Comparison of ENCODE assay signal across 12 cellular contexts in genomic region chr2:8540552-8541055, GRCh38.
A peak's percentile ranks its signal among the peaks of the same experiment; 100 is the strongest.
DNase-seq lines count a peak whose midpoint lies in the region; ATAC-seq and TF ChIP-seq lines count a peak whose summit lies in the region.
"Had no signal": no experiment of that assay in that cellular context is flagged by ENCODE, and none has a peak within 500 bp of the region (broad histone marks: within the 10 kb centered on the region; RNA-seq: fewer than 3 reads in every experiment).

No MANE protein-coding gene starts in this region.

- intact Hi-C loops in left ventricle myocardium inferior (cut with micrococcal nuclease) (no loop called here), Right ventricle myocardium superior (cut with DNase I) (loop anchor here (10.0 kb wide), 1 partner anchor 74 kb away; no protein-coding TSS in a partner anchor), vagina (cut with DNase I) (no loop called here)

- no peak overlapping the region for H3K4me3 ChIP-seq in left ventricle myocardium inferior
- no peak overlapping the region for H3K4me3 ChIP-seq in vagina

- H3K27ac Mint-ChIP-seq in activated naive CD8-positive, alpha-beta T cell treated with anti-CD3 and anti-CD28 coated beads for 36 hours, result peak overlapping the region; percentile 40
- H3K27ac Mint-ChIP-seq in natural killer cell treated with Interleukin-12 subunit alpha and Interleukin-12 subunit beta and Interleukin-15 and Interleukin-18, amount 100 ng/mL, for 72 hours, result peak overlapping the region; percentile 96 to 100
- H3K27ac Mint-ChIP-seq in endothelial cell (ENCODE audit: unreplicated experiment), result no peak overlapping the region

- no peaks in the 10 kb centered on the region for H3K27me3 ChIP-seq in left ventricle myocardium inferior (ENCODE audit: low read depth)
- no peaks in the 10 kb centered on the region for H3K27me3 ChIP-seq in vagina

- TF ChIP-seq CTCF in left ventricle myocardium inferior (IDR thresholded peaks at IDR 0.05; ENCODE audit: borderline replicate concordance), result no peak
- no peak for TF ChIP-seq CTCF in vagina (IDR thresholded peaks at IDR 0.05)
- no peak for TF ChIP-seq CTCF in endothelial cell (IDR thresholded peaks at IDR 0.05; ENCODE audit: unreplicated experiment)

- H3K27me3 Mint-ChIP-seq in activated naive CD8-positive, alpha-beta T cell treated with anti-CD3 and anti-CD28 coated beads for 36 hours, result peaks cover 7% of the 10 kb centered on the region
- H3K27me3 Mint-ChIP-seq in natural killer cell treated with Interleukin-12 subunit alpha and Interleukin-12 subunit beta and Interleukin-15 and Interleukin-18, amount 100 ng/mL, for 72 hours, result no peaks in the 10 kb centered on the region
- peaks cover 8% of the 10 kb centered on the region for H3K27me3 Mint-ChIP-seq in endothelial cell (ENCODE audit: unreplicated experiment)

- H3K9me3 Mint-ChIP-seq in activated naive CD8-positive, alpha-beta T cell treated with anti-CD3 and anti-CD28 coated beads for 36 hours, result no peaks in the 10 kb centered on the region
- no peaks in the 10 kb centered on the region for H3K9me3 Mint-ChIP-seq in natural killer cell treated with Interleukin-12 subunit alpha and Interleukin-12 subunit beta and Interleukin-15 and Interleukin-18, amount 100 ng/mL, for 72 hours
- no peaks in the 10 kb centered on the region for H3K9me3 Mint-ChIP-seq in endothelial cell (ENCODE audit: unreplicated experiment)

- no peak for ATAC-seq in Right ventricle myocardium superior (ENCODE audit: poor library complexity)
- no peak for ATAC-seq in natural killer cell treated with Interleukin-12 subunit alpha and Interleukin-12 subunit beta and Interleukin-15 and Interleukin-18, amount 100 ng/mL, for 72 hours

- DNase-seq in left ventricle myocardium inferior (no peak), Right ventricle myocardium superior (no peak), vagina (ENCODE audit: extremely low spot score in 2 of 2) (no peak), endothelial cell (ENCODE audit: low spot score) (no peak), NCI-H510A (lab: John Stamatoyannopoulos, UW) (no peak), COR-L47 (lab: John Stamatoyannopoulos, UW) (no peak)
- DNase-seq in activated naive CD8-positive, alpha-beta T cell treated with anti-CD3 and anti-CD28 coated beads for 36 hours, result no peak
- DNase-seq in natural killer cell treated with Interleukin-12 subunit alpha and Interleukin-12 subunit beta and Interleukin-15 and Interleukin-18, amount 100 ng/mL, for 72 hours (ENCODE audit: low spot score), result peak; percentile 20
- DNase-seq: activated CD4-positive, alpha-beta T cell treated with anti-CD3 and anti-CD28 coated beads for 1 hour; foreskin fibroblast; stimulated activated CD4-positive, alpha-beta T cell treated with anti-CD3 and anti-CD28 coated beads, Interleukin-15, amount 100 ng/mL, for 24 hours had no signal

- H3K4me1 ChIP-seq in left ventricle myocardium inferior (peaks cover 56% of the 10 kb centered on the region), vagina (peaks cover 69% of the 10 kb centered on the region)

- H3K36me3 ChIP-seq in left ventricle myocardium inferior, result no peaks in the 10 kb centered on the region
- H3K36me3 ChIP-seq in vagina, result no peaks in the 10 kb centered on the region

- H3K9me3 ChIP-seq in left ventricle myocardium inferior (replicated peaks), result no peaks in the 10 kb centered on the region
- no peaks in the 10 kb centered on the region for H3K9me3 ChIP-seq in vagina

- TF ChIP-seq POLR2A in vagina (IDR thresholded peaks at IDR 0.05), result no peak

- no peak overlapping the region for H3K4me3 Mint-ChIP-seq in activated naive CD8-positive, alpha-beta T cell treated with anti-CD3 and anti-CD28 coated beads for 36 hours
- H3K4me3 Mint-ChIP-seq in natural killer cell treated with Interleukin-12 subunit alpha and Interleukin-12 subunit beta and Interleukin-15 and Interleukin-18, amount 100 ng/mL, for 72 hours, result peak overlapping the region; percentile 55
- H3K4me3 Mint-ChIP-seq in endothelial cell (ENCODE audit: unreplicated experiment), result no peak overlapping the region
- H3K4me3 Mint-ChIP-seq: B cell had no signal

- H3K4me1 Mint-ChIP-seq in activated naive CD8-positive, alpha-beta T cell treated with anti-CD3 and anti-CD28 coated beads for 36 hours, result peaks cover 65% of the 10 kb centered on the region
- H3K4me1 Mint-ChIP-seq in natural killer cell treated with Interleukin-12 subunit alpha and Interleukin-12 subunit beta and Interleukin-15 and Interleukin-18, amount 100 ng/mL, for 72 hours (ENCODE audit: low read depth in 2 of 2), result peaks cover 87 to 90% of the 10 kb centered on the region in 2 donors
- peaks cover 29% of the 10 kb centered on the region for H3K4me1 Mint-ChIP-seq in endothelial cell (ENCODE audit: unreplicated experiment)

- H3K36me3 Mint-ChIP-seq in activated naive CD8-positive, alpha-beta T cell treated with anti-CD3 and anti-CD28 coated beads for 36 hours, result no peaks in the 10 kb centered on the region
- no peaks in the 10 kb centered on the region for H3K36me3 Mint-ChIP-seq in natural killer cell treated with Interleukin-12 subunit alpha and Interleukin-12 subunit beta and Interleukin-15 and Interleukin-18, amount 100 ng/mL, for 72 hours
- H3K36me3 Mint-ChIP-seq in endothelial cell (ENCODE audit: low read depth, unreplicated experiment), result no peaks in the 10 kb centered on the region

- H3K27ac ChIP-seq in left ventricle myocardium inferior (replicated peaks), result peak overlapping the region; percentile 50
- H3K27ac ChIP-seq in vagina, result peak overlapping the region; percentile 51
